ENCODE assay signal across 8 cellular contexts in the genomic region with DNA sequence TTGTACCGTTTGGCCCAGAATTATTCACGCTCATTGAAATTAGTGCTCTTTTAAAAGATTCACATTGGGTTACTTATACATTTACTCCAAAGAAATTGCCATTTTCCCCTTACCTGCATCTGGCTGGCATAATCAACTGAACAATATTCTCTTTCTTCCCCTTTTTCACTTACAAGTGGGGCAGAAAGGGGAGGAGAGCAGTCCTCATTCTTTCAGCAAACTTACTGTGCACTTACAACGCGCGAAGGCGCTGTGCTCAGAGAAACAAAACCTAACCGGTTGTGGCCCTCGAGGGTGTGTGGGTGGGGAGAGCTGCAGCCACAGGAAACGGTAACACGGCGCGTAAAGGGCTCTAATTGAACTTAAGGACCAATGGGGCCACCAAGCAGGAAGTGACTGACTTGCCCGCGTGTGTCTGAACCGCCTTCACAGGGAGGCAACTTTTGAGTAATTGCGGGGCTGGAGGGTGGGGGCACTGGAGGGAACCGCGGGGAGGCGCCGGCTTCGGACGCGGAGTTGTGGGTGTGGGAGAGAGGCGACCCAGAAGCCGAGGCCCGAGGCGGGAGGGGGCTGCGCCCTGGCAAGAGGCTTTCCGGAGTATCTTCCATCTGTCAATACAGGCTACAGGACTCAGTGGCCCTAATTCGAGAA. TPM values are rescaled to one million over a fixed set of nuclear protein-coding genes. Genes with fewer than 3 reads are reported as not detected.
DNase-seq lines count a peak whose midpoint lies in the region; ATAC-seq and TF ChIP-seq lines count a peak whose summit lies in the region.

No MANE protein-coding gene starts in this region.

- H3K27me3 ChIP-seq in H7 (ENCODE audit: control insufficient read depth, insufficient read depth, low read length) (no peaks in the 10 kb centered on the region), Loucy (ENCODE audit: insufficient read depth, low read length, poor library complexity, severe bottlenecking) (no peaks in the 10 kb centered on the region), RWPE2 (ENCODE audit: insufficient read depth, poor library complexity, severe bottlenecking) (no peaks in the 10 kb centered on the region), neuron (ENCODE audit: insufficient read depth, low read length) (no peaks in the 10 kb centered on the region)

- peaks cover 1% of the 10 kb centered on the region for H3K36me3 ChIP-seq in H7 (replicated peaks; ENCODE audit: control insufficient read depth, insufficient read depth, low read length)
- H3K36me3 ChIP-seq in Loucy (ENCODE audit: insufficient read depth, low read length), result peaks cover 19% of the 10 kb centered on the region; the same call in 1 of the 2 replicates
- peaks cover 28% of the 10 kb centered on the region for H3K36me3 ChIP-seq in RWPE2 (ENCODE audit: low read depth)
- peaks cover 17% of the 10 kb centered on the region for H3K36me3 ChIP-seq in neuron (ENCODE audit: insufficient read depth, low read length)

- TF ChIP-seq CTCF in Loucy (conservative IDR thresholded peaks at IDR 0.05; ENCODE audit: low read length) (peak; percentile 54), RWPE2 (IDR thresholded peaks at IDR 0.05; ENCODE audit: poor library complexity, severe bottlenecking) (peak; percentile 43), foreskin fibroblast (IDR thresholded peaks at IDR 0.05; ENCODE audit: low read depth, low read length) (peak; percentile 36)

- peaks cover 23% of the 10 kb centered on the region for H4K20me1 ChIP-seq in Loucy (ENCODE audit: insufficient read depth, low read length, poor library complexity, severe bottlenecking)

- peaks cover 39% of the 10 kb centered on the region for H3K79me2 ChIP-seq in Loucy (ENCODE audit: insufficient read depth, low read length)

- ATAC-seq in RWPE2 (ENCODE audit: low read depth), result peak; percentile 49

- no peaks in the 10 kb centered on the region; the same call in 1 of the 2 replicates for H3F3A ChIP-seq in Loucy (ENCODE audit: low read depth)

- H3K4me2 ChIP-seq in Loucy (ENCODE audit: low read depth, low read length, poor library complexity, severe bottlenecking), result peak overlapping the region; percentile 76

- DNase-seq in G401 (ENCODE audit: low spot score), result peak; percentile 76
- DNase-seq in H7, result peak; percentile 85
- peak; percentile 80 for DNase-seq in RWPE2 (ENCODE audit: low spot score)
- DNase-seq in activated effector memory CD4-positive, alpha-beta T cell treated with Interleukin-2 at 50 U/mL for 16 hours, result peak; percentile 86
- peak; percentile 92 to 94 for DNase-seq in foreskin fibroblast
- DNase-seq in substantia nigra (lab: John Stamatoyannopoulos, UW), result peak in 44 of 49 donors; percentile 15 to 86 (median 64)

- H3K4me3 ChIP-seq in H7 (ENCODE audit: insufficient read depth, low read depth, low read length) (peak overlapping the region; percentile 85), Loucy (ENCODE audit: low read length, poor library complexity, severe bottlenecking) (peak overlapping the region; percentile 96), RWPE2 (ENCODE audit: severe bottlenecking) (peak overlapping the region; percentile 90), foreskin fibroblast (ENCODE audit: low read depth in 1 of 2, low read length in 2 of 2) (peak overlapping the region; percentile 86), neuron (ENCODE audit: low read length) (peak overlapping the region; percentile 99)

- no peaks in the 10 kb centered on the region for H3K9me2 ChIP-seq in Loucy (replicated peaks; ENCODE audit: low read depth, low read length)

- peak overlapping the region; percentile 81 for H2AFZ ChIP-seq in Loucy (ENCODE audit: low read length)
- H2AFZ ChIP-seq in neuron (ENCODE audit: low read depth, low read length), result peak overlapping the region; percentile 30

- peak overlapping the region; percentile 100 for H3K9ac ChIP-seq in Loucy (ENCODE audit: low read depth, low read length, poor library complexity, severe bottlenecking)

- in situ Hi-C loops in G401 (cut with HindIII; ENCODE audit: low sequenced_read_pairs), result no loop called here

- H3K4me1 ChIP-seq in Loucy (ENCODE audit: insufficient read depth, low read length, poor library complexity, severe bottlenecking) (peaks cover 19% of the 10 kb centered on the region), RWPE2 (ENCODE audit: insufficient read depth, poor library complexity, severe bottlenecking) (peaks cover 42% of the 10 kb centered on the region), neuron (ENCODE audit: insufficient read depth, low read length) (peaks cover 12% of the 10 kb centered on the region)

- no peaks in the 10 kb centered on the region for H3K9me3 ChIP-seq in Loucy (ENCODE audit: insufficient read depth, low read depth, low read length)
- peaks cover 4% of the 10 kb centered on the region for H3K9me3 ChIP-seq in RWPE2 (ENCODE audit: severe bottlenecking)
- no peaks in the 10 kb centered on the region for H3K9me3 ChIP-seq in neuron (ENCODE audit: low read length)

- H3K27ac ChIP-seq in RWPE2 (ENCODE audit: poor library complexity, severe bottlenecking), result peak overlapping the region; percentile 98
- peak overlapping the region; percentile 98 for H3K27ac ChIP-seq in substantia nigra (ENCODE audit: low read depth, low read length, poor library complexity, severe bottlenecking)

RNA-seq across cellular contexts. Expression of a gene that starts 0.7 kb away (rescaled TPM):
- 115 and 174 TPM in 2 replicates for total RNA-seq in G401 (2014; rRNA removed; shearing (Covaris generic))
- 144 and 147 TPM in 2 replicates for total RNA-seq in H7 (2014; rRNA removed; shearing (Covaris generic))

RNA-seq across cellular contexts. Expression of a gene that starts 21.2 kb away (rescaled TPM):
- total RNA-seq in G401 (2014; rRNA removed; shearing (Covaris generic)), result 49.6 and 63.2 TPM in 2 replicates
- 82.8 and 122 TPM in 2 replicates for total RNA-seq in H7 (2014; rRNA removed; shearing (Covaris generic))

RNA-seq across cellular contexts. Expression of a gene that starts 45.8 kb away (rescaled TPM):
- not detected in 2 replicates for total RNA-seq in G401 (2014; rRNA removed; shearing (Covaris generic))
- not detected in 2 replicates for total RNA-seq in H7 (2014; rRNA removed; shearing (Covaris generic))

Comparison
In these comparisons a context has a peak if more than half of its experiments do, and no peak if none do; other contexts are left out.
1. Peak in every context shown above with its lines: DNase-seq, ATAC-seq, H3K4me3 ChIP-seq and H3K27ac ChIP-seq.